Comparison of ENCODE assay signal across 9 cellular contexts in genomic region chr18:79522451-79523220, GRCh38.
DNase-seq lines count a peak whose midpoint lies in the region; ATAC-seq and TF ChIP-seq lines count a peak whose summit lies in the region.
"Had no signal": no experiment of that assay in that cellular context is flagged by ENCODE, and none has a peak within 500 bp of the region (broad histone marks: within the 10 kb centered on the region; RNA-seq: fewer than 3 reads in every experiment).

No MANE protein-coding gene starts in this region.

- H3K27me3 ChIP-seq in BLaER1 (no peaks in the 10 kb centered on the region), esophagus muscularis mucosa (no peaks in the 10 kb centered on the region)

- peaks cover 67% of the 10 kb centered on the region for H4K20me1 ChIP-seq in BLaER1

- peaks cover 39 to 67% of the 10 kb centered on the region in 2 donors for H3K4me1 Mint-ChIP-seq in natural killer cell

- TF ChIP-seq CTCF in natural killer cell (IDR thresholded peaks at IDR 0.05): no peak
- TF ChIP-seq CTCF in esophagus muscularis mucosa (IDR thresholded peaks at IDR 0.05): no peak

- peaks cover 7% of the 10 kb centered on the region for H3K36me3 ChIP-seq in BLaER1
- H3K36me3 ChIP-seq in esophagus muscularis mucosa: peaks cover 0 to 6% (median 2%) of the 10 kb centered on the region in 4 donors

- no peak overlapping the region for H3K4me3 ChIP-seq in BLaER1
- no peak overlapping the region for H3K4me3 ChIP-seq in esophagus muscularis mucosa
- H3K4me3 ChIP-seq: lung had no signal

- H3K27ac Mint-ChIP-seq in natural killer cell: peak overlapping the region; percentile 90 to 91

- H3K4me1 ChIP-seq in BLaER1 (peaks cover 62% of the 10 kb centered on the region), esophagus muscularis mucosa (peaks cover 15 to 27% (median 19%) of the 10 kb centered on the region in 4 donors)

- WGBS in esophagus muscularis mucosa: 96% methylated on average over 12 of the region's 17 CpGs

- TF ChIP-seq POLR2A in esophagus muscularis mucosa (IDR thresholded peaks at IDR 0.05; ENCODE audit: low read depth): no peak

- ATAC-seq in HG02938 (IDR thresholded peaks at IDR 0.05; ENCODE audit: unreplicated experiment) (peak; percentile 11), natural killer cell (peak in 1 of 3 donors; percentile 11)

- H3K27me3 Mint-ChIP-seq in natural killer cell (ENCODE audit: low read depth in 2 of 2): no peaks in the 10 kb centered on the region

- intact Hi-C loops in natural killer cell (cut with micrococcal nuclease) (loop anchor here (1.0 to 10.0 kb wide), 4 partner anchors 15 to 455 kb away; partner anchors contain the start of genes ATP9B and CTDP1), esophagus muscularis mucosa (cut with DNase I) (no loop called here)

- H3K4me2 ChIP-seq in BLaER1: peak overlapping the region; percentile 85

- DNase-seq in activated T-cell treated with anti-CD3 and anti-CD28 coated beads for 1 hour (ENCODE audit: low read depth): peak; percentile 65
- DNase-seq in natural killer cell: peak; percentile 22
- DNase-seq in AG08396 (ENCODE audit: low spot score): no peak
- DNase-seq in GDM1 (lab: John Stamatoyannopoulos, UW): no peak
- no peak for DNase-seq in HuH-7.5 (ENCODE audit: low spot score)
- DNase-seq in esophagus muscularis mucosa (ENCODE audit: extremely low spot score): no peak

- no peaks in the 10 kb centered on the region for H3K9me3 ChIP-seq in BLaER1
- H3K9me3 ChIP-seq in esophagus muscularis mucosa: no peaks in the 10 kb centered on the region

- peak overlapping the region; percentile 9; the same call in 1 of the 2 replicates for H3K9ac ChIP-seq in BLaER1

- H3K9me3 Mint-ChIP-seq in natural killer cell: no peaks in the 10 kb centered on the region

- H3K4me3 Mint-ChIP-seq in natural killer cell: peak overlapping the region; percentile 92

- H3K36me3 Mint-ChIP-seq in natural killer cell: no peaks in the 10 kb centered on the region

- peak overlapping the region; percentile 39; the same call in 1 of the 2 replicates for H3K27ac ChIP-seq in BLaER1
- H3K27ac ChIP-seq in esophagus muscularis mucosa (replicated peaks in 1 of 4): no peak overlapping the region

- TF ChIP-seq EP300 in esophagus muscularis mucosa (IDR thresholded peaks at IDR 0.05): no peak

Comparison
In these comparisons a context has a peak if more than half of its experiments do, and no peak if none do; other contexts are left out.
1. DNase-seq: peak in activated T-cell treated with anti-CD3 and anti-CD28 coated beads for 1 hour (single experiment) and natural killer cell (single experiment); none in AG08396 (single experiment), GDM1 (single experiment), HuH-7.5 (single experiment) and esophagus muscularis mucosa (single experiment).